21 cellular contexts compared by ENCODE assay signal in the genomic region with DNA sequence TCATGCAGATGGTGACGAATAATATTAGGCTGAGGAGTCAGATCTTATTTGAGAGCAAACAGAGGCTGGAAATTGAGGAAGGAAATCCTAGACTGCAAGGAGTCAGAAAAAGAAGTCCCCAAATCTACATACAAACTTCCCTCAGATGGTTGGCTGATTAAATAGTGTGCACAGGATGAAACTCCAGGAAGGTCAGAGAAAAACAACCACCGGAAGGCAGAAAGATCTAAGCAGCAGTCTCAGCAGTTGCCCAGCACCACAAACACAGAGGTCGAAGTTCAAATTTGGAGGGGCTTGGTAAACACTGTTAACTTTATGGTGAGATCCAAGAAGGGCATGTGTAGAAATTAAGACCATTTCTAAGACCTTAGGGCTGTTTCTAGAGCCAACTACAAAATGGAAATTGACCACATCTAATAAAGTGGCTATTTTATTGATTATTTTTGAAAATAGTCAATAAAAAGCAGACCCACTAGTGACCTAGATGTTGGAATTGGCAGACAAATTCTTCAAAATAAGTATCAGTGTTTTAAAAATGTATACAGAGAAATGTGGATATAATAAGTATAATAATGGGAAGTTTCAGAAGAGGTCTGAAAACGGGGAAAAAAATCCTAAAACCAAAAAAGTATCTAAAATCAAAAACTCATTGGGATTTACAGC.
"Had no signal": no experiment of that assay in that cellular context is flagged by ENCODE, and none has a peak within 500 bp of the region (broad histone marks: within the 10 kb centered on the region; RNA-seq: fewer than 3 reads in every experiment).

No MANE protein-coding gene starts in this region.

- H3K27me3 Mint-ChIP-seq: dendritic cell treated with granulocyte-macrophage colony-stimulating factor and Interleukin-4, amounts not matched to agents 40 ng/mL and 50 ng/mL, for 4 days had no signal

- H3K4me3 Mint-ChIP-seq: dendritic cell treated with granulocyte-macrophage colony-stimulating factor and Interleukin-4, amounts not matched to agents 40 ng/mL and 50 ng/mL, for 4 days; immature natural killer cell; naive thymus-derived CD4-positive, alpha-beta T cell; nephron; stimulated activated effector memory CD8-positive, alpha-beta T cell treated with anti-CD3 and anti-CD28 coated beads, Interleukin-12 subunit alpha, Interleukin-12 subunit beta, amount 100 ng/mL, for 72 hours had no signal

- ATAC-seq: left lobe of liver; naive thymus-derived CD4-positive, alpha-beta T cell had no signal

- H3K27ac Mint-ChIP-seq: dendritic cell treated with granulocyte-macrophage colony-stimulating factor and Interleukin-4, amounts not matched to agents 40 ng/mL and 50 ng/mL, for 4 days; immature natural killer cell; naive thymus-derived CD4-positive, alpha-beta T cell; nephron; stimulated activated effector memory CD8-positive, alpha-beta T cell treated with anti-CD3 and anti-CD28 coated beads, Interleukin-12 subunit alpha, Interleukin-12 subunit beta, amount 100 ng/mL, for 72 hours had no signal

- DNase-seq: colonic mucosa; effector memory CD4-positive, alpha-beta T cell; hypothalamus; immature natural killer cell; islet precursor cell; kidney glomerular epithelial cell; mesendoderm; midbrain; naive thymus-derived CD4-positive, alpha-beta T cell; nucleus accumbens; sigmoid colon; stimulated activated CD4-positive, alpha-beta T cell treated with anti-CD3 and anti-CD28 coated beads, Interleukin-2, amount 100 ng/mL, for 24 hours; stimulated activated CD4-positive, alpha-beta T cell treated with anti-CD3 and anti-CD28 coated beads, Interleukin-4, amount 100 ng/mL, for 24 hours; stimulated activated naive CD4-positive, alpha-beta T cell treated with Interleukin-2 at 50 U/mL for 16 hours; stomach; thyroid gland; trophoblast cell had no signal

- H3K4me1 Mint-ChIP-seq: immature natural killer cell; naive thymus-derived CD4-positive, alpha-beta T cell; nephron; stimulated activated effector memory CD8-positive, alpha-beta T cell treated with anti-CD3 and anti-CD28 coated beads, Interleukin-12 subunit alpha, Interleukin-12 subunit beta, amount 100 ng/mL, for 72 hours had no signal
